Comparison of ENCODE assay signal across 11 cellular contexts in the genomic region with DNA sequence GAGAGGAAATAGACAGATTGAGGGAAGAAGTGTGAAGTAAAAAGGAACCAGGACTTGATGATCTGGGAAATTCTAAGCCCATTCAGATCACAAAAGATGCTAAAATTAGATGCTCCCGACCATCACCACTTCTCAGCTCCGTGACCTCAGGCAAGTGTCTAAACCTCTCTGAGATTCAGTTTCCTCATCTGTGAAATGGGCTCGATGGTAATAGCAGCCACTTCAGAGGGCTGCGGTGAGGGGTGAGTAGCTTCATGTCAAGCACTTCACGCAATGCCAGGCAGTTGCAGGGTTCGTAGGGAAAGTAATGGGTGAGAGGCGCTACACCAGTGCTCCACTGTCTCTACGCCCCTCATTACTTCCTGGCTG. TPM values are rescaled to one million over a fixed set of nuclear protein-coding genes. Genes with fewer than 3 reads are reported as not detected.
DNase-seq lines count a peak whose midpoint lies in the region; ATAC-seq, FAIRE-seq and TF ChIP-seq lines count a peak whose summit lies in the region.
"Had no signal": no experiment of that assay in that cellular context is flagged by ENCODE, and none has a peak within 500 bp of the region (broad histone marks: within the 10 kb centered on the region; RNA-seq: fewer than 3 reads in every experiment).

No MANE protein-coding gene starts in this region.

- CTCF ChIA-PET in CD8-positive, alpha-beta T cell (lab: Charles Lee), result interaction anchor here (0.5 to 1.2 kb wide), 3 partner anchors 39 to 72 kb away, joined by 3 to 4 read pairs (median 3); no protein-coding TSS in a partner anchor

- H3K27me3 ChIP-seq in CD8-positive, alpha-beta T cell (ENCODE audit: insufficient read depth, low read length), result no peaks in the 10 kb centered on the region
- H3K27me3 ChIP-seq in astrocyte (ENCODE audit: insufficient read depth, low read length) (no peaks in the 10 kb centered on the region), osteoblast (ENCODE audit: insufficient read depth, low read length) (no peaks in the 10 kb centered on the region)

- DNase-seq in CD8-positive, alpha-beta T cell, result peak in 1 of 7 experiments; percentile 56
- DNase-seq in astrocyte (ENCODE audit: low read depth), result no peak
- peak; percentile 34 for DNase-seq in osteoblast (ENCODE audit: insufficient read length, low spot score, missing footprints)
- no peak for DNase-seq in HuH-7.5 (ENCODE audit: low spot score)
- no peak for DNase-seq in AG08395 (ENCODE audit: low spot score)
- DNase-seq: central memory CD4-positive, alpha-beta T cell; DMS 273 treated with DMSO at 0.1 percent for 48 hours; stimulated activated CD4-positive, alpha-beta T cell treated with anti-CD3 and anti-CD28 coated beads, Interleukin-12 subunit alpha, Interleukin-12 subunit beta, amount 100 ng/mL, for 4 hours; T1000 had no signal

- H3K27ac Mint-ChIP-seq in CD8-positive, alpha-beta T cell, result peak overlapping the region; percentile 74
- H3K27ac Mint-ChIP-seq in IgD-negative memory B cell (peak overlapping the region in 2 of 3 donors; percentile 46 to 77), astrocyte (ENCODE audit: unreplicated experiment) (no peak overlapping the region)

- FAIRE-seq in astrocyte (lab: Jason Lieb, UNC), result no peak

- H3K36me3 Mint-ChIP-seq in CD8-positive, alpha-beta T cell, result no peaks in the 10 kb centered on the region
- no peaks in the 10 kb centered on the region for H3K36me3 Mint-ChIP-seq in IgD-negative memory B cell
- no peaks in the 10 kb centered on the region for H3K36me3 Mint-ChIP-seq in astrocyte (ENCODE audit: low read depth, unreplicated experiment)

- peak overlapping the region; percentile 61 for H3K4me3 Mint-ChIP-seq in CD8-positive, alpha-beta T cell
- peak overlapping the region in 3 of 4 donors; percentile 32 to 89 (median 46) for H3K4me3 Mint-ChIP-seq in IgD-negative memory B cell
- peak overlapping the region; percentile 66 for H3K4me3 Mint-ChIP-seq in astrocyte (ENCODE audit: unreplicated experiment)

- H3K4me2 ChIP-seq in astrocyte (ENCODE audit: low read length) (no peak overlapping the region), osteoblast (ENCODE audit: insufficient read depth, low read length) (no peak overlapping the region)

- H3K4me1 ChIP-seq in CD8-positive, alpha-beta T cell (ENCODE audit: insufficient read depth, low read length), result peaks cover 18% of the 10 kb centered on the region
- H3K4me1 ChIP-seq in astrocyte (ENCODE audit: insufficient read depth, low read length) (peaks cover 11% of the 10 kb centered on the region), osteoblast (ENCODE audit: insufficient read depth, low read length) (peaks cover 3% of the 10 kb centered on the region)

- H2AFZ ChIP-seq in astrocyte (ENCODE audit: low read depth, low read length) (no peak overlapping the region), osteoblast (ENCODE audit: low read length) (no peak overlapping the region)

- H3K4me3 ChIP-seq in CD8-positive, alpha-beta T cell (ENCODE audit: low read depth, low read length), result no peak overlapping the region
- H3K4me3 ChIP-seq in astrocyte (ENCODE audit: insufficient read depth, low read depth, low read length) (no peak overlapping the region), osteoblast (ENCODE audit: insufficient read depth, low read length) (no peak overlapping the region)

- H3K36me3 ChIP-seq in CD8-positive, alpha-beta T cell (ENCODE audit: insufficient read depth, low read length), result no peaks in the 10 kb centered on the region
- H3K36me3 ChIP-seq in astrocyte (ENCODE audit: insufficient read depth, low read length), result no peaks in the 10 kb centered on the region
- no peaks in the 10 kb centered on the region for H3K36me3 ChIP-seq in osteoblast (ENCODE audit: insufficient read depth, low read length)

- H3K79me2 ChIP-seq in astrocyte (ENCODE audit: insufficient read depth, low read length) (peaks cover 19% of the 10 kb centered on the region), osteoblast (ENCODE audit: insufficient read depth, low read length) (peaks cover 20% of the 10 kb centered on the region)

- POLR2A ChIA-PET in CD8-positive, alpha-beta T cell (lab: Charles Lee), result interaction anchor here (1.5 kb wide), 1 partner anchor 19 kb away, joined by 3 read pairs; no protein-coding TSS in a partner anchor

- intact Hi-C loops in CD8-positive, alpha-beta T cell (cut with DNase I, micrococcal nuclease), result loop anchor here in 1 of 2 experiments (10.0 kb wide), 1 partner anchor 1047 kb away; the partner anchor contains the start of genes CHAF1A and SH3GL1

- no peak overlapping the region for H3K27ac ChIP-seq in CD8-positive, alpha-beta T cell (ENCODE audit: low read depth, low read length)
- no peak overlapping the region for H3K27ac ChIP-seq in astrocyte (ENCODE audit: low read depth, low read length)
- no peak overlapping the region for H3K27ac ChIP-seq in osteoblast (ENCODE audit: low read depth, low read length)

- H4K20me1 ChIP-seq in astrocyte (ENCODE audit: insufficient read depth, low read length) (peaks cover 10% of the 10 kb centered on the region), osteoblast (ENCODE audit: insufficient read depth, low read length) (peaks cover 10% of the 10 kb centered on the region)

- H3K9me3 ChIP-seq in CD8-positive, alpha-beta T cell (ENCODE audit: low read length), result no peaks in the 10 kb centered on the region
- H3K9me3 ChIP-seq in astrocyte (ENCODE audit: insufficient read depth, low read depth, low read length), result no peaks in the 10 kb centered on the region
- H3K9me3 ChIP-seq in osteoblast (ENCODE audit: low read depth, low read length), result no peaks in the 10 kb centered on the region

- peaks cover 32% of the 10 kb centered on the region for H3K4me1 Mint-ChIP-seq in CD8-positive, alpha-beta T cell (ENCODE audit: low read depth)
- H3K4me1 Mint-ChIP-seq in IgD-negative memory B cell (peaks cover 7 to 16% (median 12%) of the 10 kb centered on the region in 3 donors), astrocyte (ENCODE audit: low read depth, unreplicated experiment) (peaks cover 9% of the 10 kb centered on the region)

- H3K27me3 Mint-ChIP-seq in CD8-positive, alpha-beta T cell (ENCODE audit: low read depth), result no peaks in the 10 kb centered on the region
- H3K27me3 Mint-ChIP-seq in IgD-negative memory B cell (peaks cover 2% of the 10 kb centered on the region), astrocyte (ENCODE audit: low read depth, unreplicated experiment) (peaks cover 46% of the 10 kb centered on the region)

- H3K9me3 Mint-ChIP-seq in CD8-positive, alpha-beta T cell, result peaks cover 4% of the 10 kb centered on the region
- no peaks in the 10 kb centered on the region for H3K9me3 Mint-ChIP-seq in IgD-negative memory B cell
- peaks cover 5% of the 10 kb centered on the region for H3K9me3 Mint-ChIP-seq in astrocyte (ENCODE audit: unreplicated experiment)

- no peak for TF ChIP-seq CTCF in CD8-positive, alpha-beta T cell (IDR thresholded peaks at IDR 0.05)
- TF ChIP-seq CTCF in astrocyte (IDR thresholded peaks at IDR 0.05; ENCODE audit: insufficient read depth, low read depth, low read length) (no peak), osteoblast (IDR thresholded peaks at IDR 0.05; ENCODE audit: extremely low read depth, low read depth, low read length) (no peak)

- no peak for ATAC-seq in CD8-positive, alpha-beta T cell
- no peak for ATAC-seq in GM21825 (IDR thresholded peaks at IDR 0.05; ENCODE audit: unreplicated experiment)

- no peak overlapping the region for H3K9ac ChIP-seq in astrocyte (ENCODE audit: low read length)

RNA-seq across cellular contexts. Expression of gene NFIC, which starts 9.0 kb away (rescaled TPM):
- 10 to 100 TPM; 16.5 to 17.5 TPM for total RNA-seq in CD8-positive, alpha-beta T cell
- polyA plus RNA-seq in IgD-negative memory B cell, result 12.8 TPM
- total RNA-seq in astrocyte (38.3 and 49.8 TPM in 2 replicates), osteoblast (57.2 and 61.2 TPM in 2 replicates)
